26 cellular contexts compared by ENCODE assay signal in genomic region chr2:163641986-163642385, GRCh38.
DNase-seq lines count a peak whose midpoint lies in the region; FAIRE-seq and TF ChIP-seq lines count a peak whose summit lies in the region.
"Had no signal": no experiment of that assay in that cellular context is flagged by ENCODE, and none has a peak within 500 bp of the region (broad histone marks: within the 10 kb centered on the region; RNA-seq: fewer than 3 reads in every experiment).

No MANE protein-coding gene starts in this region.

- H3K9me3 Mint-ChIP-seq in osteocyte (ENCODE audit: unreplicated experiment): no peaks in the 10 kb centered on the region
- no peaks in the 10 kb centered on the region for H3K9me3 Mint-ChIP-seq in Caco-2 (ENCODE audit: unreplicated experiment)
- H3K9me3 Mint-ChIP-seq: activated naive CD4-positive, alpha-beta T cell treated with anti-CD3 and anti-CD28 coated beads for 36 hours; activated T-cell treated with anti-CD3 and anti-CD28 coated beads, Interleukin-2, amount 50 U/mL, for 72 hours; CD4-positive, alpha-beta T cell; nephron; stimulated activated memory B cell treated with anti-CD40 and anti-IgM and Interleukin-4, amounts not matched to agents 10 μg/mL and 1 μg/mL and 100 μg/mL, for 72 hours had no signal

- no peak for TF ChIP-seq POLR2A in H54 (IDR thresholded peaks at IDR 0.05; ENCODE audit: low read depth, low read length)

- no peak overlapping the region for H3K4me3 Mint-ChIP-seq in osteocyte (ENCODE audit: unreplicated experiment)
- H3K4me3 Mint-ChIP-seq in Caco-2 (ENCODE audit: unreplicated experiment): no peak overlapping the region
- H3K4me3 Mint-ChIP-seq: activated naive CD4-positive, alpha-beta T cell treated with anti-CD3 and anti-CD28 coated beads for 36 hours; activated T-cell treated with anti-CD3 and anti-CD28 coated beads, Interleukin-2, amount 50 U/mL, for 72 hours; CD4-positive, alpha-beta T cell; nephron; stimulated activated memory B cell treated with anti-CD40 and anti-IgM and Interleukin-4, amounts not matched to agents 10 μg/mL and 1 μg/mL and 100 μg/mL, for 72 hours had no signal

- H3K4me1 Mint-ChIP-seq in osteocyte (ENCODE audit: unreplicated experiment) (peaks cover 59% of the 10 kb centered on the region), Caco-2 (ENCODE audit: low read depth, unreplicated experiment) (peaks cover 4% of the 10 kb centered on the region)
- H3K4me1 Mint-ChIP-seq: stimulated activated memory B cell treated with anti-CD40 and anti-IgM and Interleukin-4, amounts not matched to agents 10 μg/mL and 1 μg/mL and 100 μg/mL, for 72 hours had no signal

- H3K4me3 ChIP-seq in Caco-2 (ENCODE audit: low read depth, low read length): no peak overlapping the region
- H3K4me3 ChIP-seq: left lung, thoracic aorta, vagina had no signal

- no peak for TF ChIP-seq CTCF in osteocyte (IDR thresholded peaks at IDR 0.05)
- no peak for TF ChIP-seq CTCF in Caco-2 (IDR thresholded peaks at IDR 0.05; ENCODE audit: insufficient read depth in 1 of 2, low read depth in 1 of 2, low read length in 1 of 2, severe bottlenecking in 1 of 2, unreplicated experiment in 1 of 2)

- H3K27ac Mint-ChIP-seq in osteocyte (ENCODE audit: unreplicated experiment): peak overlapping the region; percentile 62
- H3K27ac Mint-ChIP-seq in Caco-2 (ENCODE audit: unreplicated experiment): no peak overlapping the region
- H3K27ac Mint-ChIP-seq: activated naive CD4-positive, alpha-beta T cell treated with anti-CD3 and anti-CD28 coated beads for 36 hours; activated T-cell treated with anti-CD3 and anti-CD28 coated beads, Interleukin-2, amount 50 U/mL, for 72 hours; CD4-positive, alpha-beta T cell; nephron; stimulated activated memory B cell treated with anti-CD40 and anti-IgM and Interleukin-4, amounts not matched to agents 10 μg/mL and 1 μg/mL and 100 μg/mL, for 72 hours had no signal

- intact Hi-C loops in Caco-2 (cut with micrococcal nuclease; ENCODE audit: unreplicated experiment): no loop called here

- H3K36me3 ChIP-seq in Caco-2 (ENCODE audit: control insufficient read depth, insufficient read depth, low read length): no peaks in the 10 kb centered on the region
- H3K36me3 ChIP-seq: left lung, thoracic aorta, vagina had no signal

- no peaks in the 10 kb centered on the region for H3K4me1 ChIP-seq in Caco-2
- H3K4me1 ChIP-seq: left lung, parathyroid adenoma, vagina had no signal

- no peak overlapping the region for H3K27ac ChIP-seq in substantia nigra (ENCODE audit: low read depth, low read length, poor library complexity, severe bottlenecking)
- H3K27ac ChIP-seq: KMS-11, left lung, parathyroid adenoma, thoracic aorta, vagina had no signal

- POLR2A ChIA-PET in Caco-2 (lab: Charles Lee): no interaction called here

- H3K9me3 ChIP-seq in Caco-2: no peaks in the 10 kb centered on the region
- H3K9me3 ChIP-seq: left lung, thoracic aorta, vagina had no signal

- H3K36me3 Mint-ChIP-seq in osteocyte (ENCODE audit: unreplicated experiment) (peaks cover 9% of the 10 kb centered on the region), Caco-2 (ENCODE audit: insufficient read depth, unreplicated experiment) (no peaks in the 10 kb centered on the region)
- H3K36me3 Mint-ChIP-seq: stimulated activated memory B cell treated with anti-CD40 and anti-IgM and Interleukin-4, amounts not matched to agents 10 μg/mL and 1 μg/mL and 100 μg/mL, for 72 hours had no signal

- peak; percentile 74 for FAIRE-seq in H54 (lab: Jason Lieb, UNC)
- FAIRE-seq in RCC 7860 (lab: Jason Lieb, UNC): peak; percentile 74

- BruUV-seq in Caco-2 (replicated peaks; lab: Mats Ljungman, UMichigan): no TSS peak

- H3K27me3 Mint-ChIP-seq in osteocyte (ENCODE audit: unreplicated experiment): no peaks in the 10 kb centered on the region
- no peaks in the 10 kb centered on the region for H3K27me3 Mint-ChIP-seq in Caco-2 (ENCODE audit: insufficient read depth, unreplicated experiment)
- H3K27me3 Mint-ChIP-seq: CD4-positive, alpha-beta T cell; stimulated activated memory B cell treated with anti-CD40 and anti-IgM and Interleukin-4, amounts not matched to agents 10 μg/mL and 1 μg/mL and 100 μg/mL, for 72 hours had no signal

- DNase-seq in H54 (ENCODE audit: insufficient read length, low spot score): no peak
- DNase-seq in RCC 7860 (ENCODE audit: low spot score): peak; percentile 37
- peak; percentile 52 for DNase-seq in fibroblast of gingiva (ENCODE audit: low read depth)
- DNase-seq in osteocyte (ENCODE audit: extremely low spot score, unreplicated experiment): no peak
- DNase-seq in Caco-2: no peak
- no peak for DNase-seq in activated T-cell treated with anti-CD3 and anti-CD28 coated beads for 4 hours
- DNase-seq in substantia nigra (lab: John Stamatoyannopoulos, UW): no peak
- DNase-seq: activated CD4-positive, alpha-beta T cell treated with anti-CD3 and anti-CD28 coated beads for 48 hours; activated naive CD4-positive, alpha-beta T cell treated with anti-CD3 and anti-CD28 coated beads for 36 hours; activated T-cell treated with anti-CD3 and anti-CD28 coated beads, Interleukin-2, amount 50 U/mL, for 72 hours; CD4-positive, alpha-beta T cell; cerebellar nuclear complex; effector CD4-positive, alpha-beta T cell; GF-D8; left lung; midbrain; NCI-H1048; NCI-H187 treated with DMSO at 0.1 percent for 48 hours; NCI-H774; PC-3 had no signal

- H3K27me3 ChIP-seq in Caco-2 (replicated peaks; ENCODE audit: control insufficient read depth, insufficient read depth, low read length): no peaks in the 10 kb centered on the region
- H3K27me3 ChIP-seq: left lung, vagina had no signal

- CTCF ChIA-PET in Caco-2 (lab: Charles Lee): no interaction called here

Comparison
In these comparisons a context has a peak if more than half of its experiments do, and no peak if none do; other contexts are left out.
1. DNase-seq: peak in RCC 7860 (single experiment) and fibroblast of gingiva (single experiment); none in H54 (single experiment), osteocyte (single experiment), Caco-2 (0 of 2), activated T-cell treated with anti-CD3 and anti-CD28 coated beads for 4 hours (single experiment) and substantia nigra (0 of 49).